27 cellular contexts compared by ENCODE assay signal in the genomic region with DNA sequence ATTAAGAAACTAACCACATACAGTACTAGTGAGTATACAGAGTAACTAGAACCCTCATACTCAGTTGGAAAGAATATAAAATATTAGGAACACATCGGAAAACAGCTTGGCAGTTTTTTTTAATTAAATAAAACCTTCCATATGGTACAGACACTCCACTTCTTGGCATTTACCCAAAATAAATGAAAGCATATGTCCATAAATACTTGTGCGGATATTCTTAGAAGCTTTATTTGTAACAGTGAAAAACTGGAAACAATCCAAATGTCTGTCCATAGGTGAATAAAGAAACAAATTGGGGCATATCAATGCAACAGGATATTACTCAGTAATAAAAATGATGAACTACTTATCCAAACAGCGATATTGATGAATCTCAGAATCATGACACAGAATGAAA.
DNase-seq lines count a peak whose midpoint lies in the region; ATAC-seq and TF ChIP-seq lines count a peak whose summit lies in the region.
"Had no signal": no experiment of that assay in that cellular context is flagged by ENCODE, and none has a peak within 500 bp of the region (broad histone marks: within the 10 kb centered on the region; RNA-seq: fewer than 3 reads in every experiment).

No MANE protein-coding gene starts in this region.

- H3K36me3 ChIP-seq in upper lobe of right lung (no peaks in the 10 kb centered on the region), BE2C (no peaks in the 10 kb centered on the region)
- H3K36me3 ChIP-seq: BLaER1, brain microvascular endothelial cell, esophagus squamous epithelium, upper lobe of left lung had no signal

- no peak overlapping the region for H3K27ac ChIP-seq in upper lobe of right lung
- H3K27ac ChIP-seq: BLaER1, brain microvascular endothelial cell, coronary artery, esophagus squamous epithelium, SK-N-MC, upper lobe of left lung had no signal

- DNase-seq in DMS 273 (lab: John Stamatoyannopoulos, UW; ENCODE audit: unreplicated experiment) = peak; percentile 87
- peak; percentile 49 for DNase-seq in HFF-Myc (ENCODE audit: extremely low read depth, low read depth)
- DNase-seq in NCI-H345 treated with DMSO at 0.1 percent for 48 hours (lab: John Stamatoyannopoulos, UW; ENCODE audit: unreplicated experiment) = peak; percentile 15
- DNase-seq in cardiac fibroblast (ENCODE audit: low read depth in 2 of 2) = peak; percentile 16 to 44
- no peak for DNase-seq in upper lobe of right lung
- no peak for DNase-seq in stimulated activated CD4-positive, alpha-beta T cell treated with anti-CD3 and anti-CD28 coated beads, Interleukin-2, amount 100 ng/mL, for 48 hours
- no peak for DNase-seq in activated CD8-positive, alpha-beta memory T cell treated with anti-CD3 and anti-CD28 coated beads, Interleukin-2, amount 50 U/mL, for 48 hours
- DNase-seq in BE2C = no peak
- DNase-seq: ACHN; activated CD4-positive, alpha-beta T cell treated with anti-CD3 and anti-CD28 coated beads for 4 hours; activated naive CD4-positive, alpha-beta T cell; activated T-cell treated with anti-CD3 and anti-CD28 coated beads, Interleukin-2, amount 50 U/mL, for 4 hours; brain microvascular endothelial cell; esophagus squamous epithelium; left ventricle myocardium superior; midbrain; natural killer cell; NCI-H1436; NCI-H226; RPMI8226; small intestine; stimulated activated CD4-positive, alpha-beta T cell treated with anti-CD3 and anti-CD28 coated beads, Interleukin-1b, Interleukin-23, amount 100 ng/mL, for 48 hours; T-helper 2 cell; upper lobe of left lung had no signal

- no peak overlapping the region for H3K4me3 ChIP-seq in HFF-Myc (replicated peaks; ENCODE audit: low read depth, low read length)
- H3K4me3 ChIP-seq in cardiac fibroblast (replicated peaks in 1 of 2; ENCODE audit: low read depth in 2 of 2, low read length in 2 of 2) = no peak overlapping the region
- no peak overlapping the region for H3K4me3 ChIP-seq in upper lobe of right lung
- no peak overlapping the region for H3K4me3 ChIP-seq in BE2C (ENCODE audit: low read depth, low read length)
- H3K4me3 ChIP-seq: BLaER1, coronary artery, esophagus squamous epithelium, SK-N-MC, upper lobe of left lung had no signal

- H3K27me3 ChIP-seq in upper lobe of right lung = no peaks in the 10 kb centered on the region
- no peaks in the 10 kb centered on the region for H3K27me3 ChIP-seq in BE2C
- H3K27me3 ChIP-seq: BLaER1, brain microvascular endothelial cell, esophagus squamous epithelium, upper lobe of left lung had no signal

- intact Hi-C loops in upper lobe of right lung (cut with DNase I) = no loop called here

- ATAC-seq in upper lobe of right lung = no peak
- ATAC-seq: activated T-cell treated with anti-CD3 and anti-CD28 coated beads, Interleukin-2, amount 50 U/mL, for 4 hours; left ventricle myocardium superior; natural killer cell had no signal

- H3K9me3 ChIP-seq in upper lobe of right lung (peaks cover 1% of the 10 kb centered on the region), BE2C (no peaks in the 10 kb centered on the region)
- H3K9me3 ChIP-seq: esophagus squamous epithelium, upper lobe of left lung had no signal

- TF ChIP-seq CTCF in HFF-Myc (IDR thresholded peaks at IDR 0.05; ENCODE audit: low read depth, low read length, missing control alignments) (no peak), cardiac fibroblast (IDR thresholded peaks at IDR 0.05; ENCODE audit: low read depth, low read length) (no peak), upper lobe of right lung (IDR thresholded peaks at IDR 0.05) (no peak), BE2C (IDR thresholded peaks at IDR 0.05; ENCODE audit: low read depth, low read length) (no peak)

- H3K4me1 ChIP-seq in upper lobe of right lung = no peaks in the 10 kb centered on the region
- no peaks in the 10 kb centered on the region for H3K4me1 ChIP-seq in BE2C
- H3K4me1 ChIP-seq: esophagus squamous epithelium, upper lobe of left lung had no signal

Comparison
In these comparisons a context has a peak if more than half of its experiments do, and no peak if none do; other contexts are left out.
1. DNase-seq: peak in DMS 273 (single experiment), HFF-Myc (single experiment), NCI-H345 treated with DMSO at 0.1 percent for 48 hours (single experiment) and cardiac fibroblast (2 of 2); none in upper lobe of right lung (single experiment), stimulated activated CD4-positive, alpha-beta T cell treated with anti-CD3 and anti-CD28 coated beads, Interleukin-2, amount 100 ng/mL, for 48 hours (0 of 2), activated CD8-positive, alpha-beta memory T cell treated with anti-CD3 and anti-CD28 coated beads, Interleukin-2, amount 50 U/mL, for 48 hours (single experiment) and BE2C (single experiment).